ENCODE assay signal across 13 cellular contexts in genomic region chr12:104736307-104736706, GRCh38.
DNase-seq lines count a peak whose midpoint lies in the region; ATAC-seq, FAIRE-seq and TF ChIP-seq lines count a peak whose summit lies in the region.
"Had no signal": no experiment of that assay in that cellular context is flagged by ENCODE, and none has a peak within 500 bp of the region (broad histone marks: within the 10 kb centered on the region; RNA-seq: fewer than 3 reads in every experiment).

No MANE protein-coding gene starts in this region.

- no peak overlapping the region for H2AK9ac ChIP-seq in IMR-90 (replicated peaks; ENCODE audit: low read depth, low read length, poor library complexity)

- peaks cover 6% of the 10 kb centered on the region for H3K36me3 ChIP-seq in CD4-positive, CD25-positive, alpha-beta regulatory T cell (ENCODE audit: control insufficient read depth, insufficient read depth, low read length)
- H3K36me3 ChIP-seq in IMR-90 (ENCODE audit: control insufficient read depth, insufficient read depth, low read length) (no peaks in the 10 kb centered on the region), neutrophil (no peaks in the 10 kb centered on the region), transverse colon (no peaks in the 10 kb centered on the region), kidney (ENCODE audit: control insufficient read depth in 1 of 2, insufficient read depth in 2 of 2, low read length in 2 of 2) (no peaks in the 10 kb centered on the region)

- H4K5ac ChIP-seq in IMR-90 (ENCODE audit: low read depth, low read length) = no peak overlapping the region

- H3K9me1 ChIP-seq in IMR-90 (ENCODE audit: insufficient read depth, low read length) = peaks cover 3% of the 10 kb centered on the region; the same call in 1 of the 2 replicates

- H3K36me3 Mint-ChIP-seq in CD4-positive, CD25-positive, alpha-beta regulatory T cell = peaks cover 9% of the 10 kb centered on the region
- H3K36me3 Mint-ChIP-seq in chondrocyte (ENCODE audit: low read depth) = no peaks in the 10 kb centered on the region

- H3K4me3 Mint-ChIP-seq in CD4-positive, CD25-positive, alpha-beta regulatory T cell = peak overlapping the region in 3 of 4 donors; percentile 20 to 65 (median 41)
- no peak overlapping the region for H3K4me3 Mint-ChIP-seq in chondrocyte (ENCODE audit: unreplicated experiment)
- H3K4me3 Mint-ChIP-seq: H9 had no signal

- H4K20me1 ChIP-seq in IMR-90 (ENCODE audit: insufficient read depth, low read length) = no peaks in the 10 kb centered on the region

- DNase-seq in CD4-positive, CD25-positive, alpha-beta regulatory T cell = no peak
- DNase-seq in IMR-90 = peak; percentile 53
- no peak for DNase-seq in chondrocyte (ENCODE audit: low spot score)
- DNase-seq in transverse colon = no peak
- no peak for DNase-seq in kidney
- DNase-seq in hippocampal formation (lab: John Stamatoyannopoulos, UW) = no peak
- DNase-seq: cerebellar nuclear complex, H9, NCI-H1105, NCI-H526 treated with DMSO at 0.1 percent for 48 hours had no signal

- no peak overlapping the region for H3K27ac ChIP-seq in CD4-positive, CD25-positive, alpha-beta regulatory T cell (ENCODE audit: insufficient read depth, low read length, poor library complexity, severe bottlenecking)
- no peak overlapping the region for H3K27ac ChIP-seq in IMR-90 (ENCODE audit: insufficient read depth, low read length)
- H3K27ac ChIP-seq in neutrophil = peak overlapping the region; percentile 10
- H3K27ac ChIP-seq in transverse colon = no peak overlapping the region
- H3K27ac ChIP-seq in kidney (ENCODE audit: low read depth in 2 of 2, low read length in 2 of 2) = no peak overlapping the region

- BruUV-seq in IMR-90 (replicated peaks; lab: Mats Ljungman, UMichigan) = no TSS peak

- POLR2A ChIA-PET in IMR-90 (lab: Charles Lee; ENCODE audit: unreplicated experiment) = interaction anchor here (0.7 kb wide), 1 partner anchor 297 kb away, joined by 3 read pairs; no protein-coding TSS in a partner anchor

- intact Hi-C loops in IMR-90 (cut with micrococcal nuclease) (no loop called here), transverse colon (cut with DNase I; ENCODE audit: low total_unique reads) (no loop called here), kidney (cut with DNase I) (no loop called here)

- TF ChIP-seq RAD21 in IMR-90 (IDR thresholded peaks at IDR 0.05; ENCODE audit: low read length) = no peak

- WGBS in IMR-90 (ENCODE audit: extremely low coverage in 2 of 2, insufficient read length in 1 of 2), 2 experiments = 20% methylated on average over 2 of the region's 6 CpGs; no CpG with 5 or more reads in 1 of the 2 experiments
- 60 to 71% methylated on average over 2 to 6 of the region's 6 CpGs for WGBS in transverse colon (ENCODE audit: low coverage in 1 of 2), 2 donors

- H3K27me3 ChIP-seq in CD4-positive, CD25-positive, alpha-beta regulatory T cell (ENCODE audit: control insufficient read depth, insufficient read depth, low read length) = no peaks in the 10 kb centered on the region
- H3K27me3 ChIP-seq in IMR-90 (ENCODE audit: control insufficient read depth, insufficient read depth, low read length) (peaks cover 17% of the 10 kb centered on the region), neutrophil (no peaks in the 10 kb centered on the region), transverse colon (no peaks in the 10 kb centered on the region)

- no peak overlapping the region for H3K4ac ChIP-seq in IMR-90 (ENCODE audit: low read depth, low read length)

- dilution Hi-C loops in IMR-90 (cut with HindIII; ENCODE audit: low sequenced_read_pairs, unreplicated experiment) = no loop called here

- no peaks in the 10 kb centered on the region for H3K79me1 ChIP-seq in IMR-90 (ENCODE audit: low read depth in 1 of 2, low read length in 2 of 2)

- no peak overlapping the region for H4K8ac ChIP-seq in IMR-90 (ENCODE audit: low read depth in 2 of 2, low read length in 2 of 2)

- H3K9me3 Mint-ChIP-seq in CD4-positive, CD25-positive, alpha-beta regulatory T cell = peaks cover 0 to 2% (median 0%) of the 10 kb centered on the region in 7 donors
- no peaks in the 10 kb centered on the region for H3K9me3 Mint-ChIP-seq in chondrocyte (ENCODE audit: low read depth)
- H3K9me3 Mint-ChIP-seq: H9 had no signal

- FAIRE-seq in kidney (lab: Jason Lieb, UNC) = no peak

- peak overlapping the region in 2 of 3 donors; percentile 88 for H3K27ac Mint-ChIP-seq in CD4-positive, CD25-positive, alpha-beta regulatory T cell
- peak overlapping the region; percentile 90 for H3K27ac Mint-ChIP-seq in chondrocyte (ENCODE audit: unreplicated experiment)

- no peak for TF ChIP-seq EP300 in transverse colon (IDR thresholded peaks at IDR 0.05; ENCODE audit: low read depth)

- no peak overlapping the region for H2AK5ac ChIP-seq in IMR-90 (ENCODE audit: low read depth, low read length)

- in situ Hi-C loops in IMR-90 (cut with MboI; ENCODE audit: low sequenced_read_pairs) (no loop called here), transverse colon (cut with MboI; ENCODE audit: low pct_ligation_motif_present in 1 of 4, low pct_unique_long_range_greater_than_20kb in 1 of 4, low sequenced_read_pairs in 3 of 4) (no loop called here)

- H3K4me2 ChIP-seq in IMR-90 (ENCODE audit: low read depth, low read length) = no peak overlapping the region

- H3K56ac ChIP-seq in IMR-90 (ENCODE audit: extremely low read depth, insufficient read depth, low read length) = no peak overlapping the region

- no peak overlapping the region for H2BK5ac ChIP-seq in IMR-90 (ENCODE audit: low read depth, low read length, poor library complexity, severe bottlenecking)

- H3K9ac ChIP-seq in IMR-90 (ENCODE audit: low read depth, low read length) (no peak overlapping the region), kidney (ENCODE audit: low read length in 2 of 2) (no peak overlapping the region)

- no peak overlapping the region for H4K91ac ChIP-seq in IMR-90 (ENCODE audit: insufficient read depth, low read depth, low read length)

- H2BK20ac ChIP-seq in IMR-90 (ENCODE audit: low read depth, low read length) = no peak overlapping the region

- no peak overlapping the region for H2BK15ac ChIP-seq in IMR-90 (ENCODE audit: low read depth, low read length)

- H3K18ac ChIP-seq in IMR-90 (ENCODE audit: low read depth, low read length) = no peak overlapping the region

- H3K27me3 Mint-ChIP-seq in CD4-positive, CD25-positive, alpha-beta regulatory T cell = no peaks in the 10 kb centered on the region
- no peaks in the 10 kb centered on the region for H3K27me3 Mint-ChIP-seq in chondrocyte (ENCODE audit: low read depth)

- no peak overlapping the region for H3K23ac ChIP-seq in IMR-90 (ENCODE audit: low read depth, low read length)

- no peak overlapping the region for H2AFZ ChIP-seq in IMR-90 (replicated peaks; ENCODE audit: low read length, poor library complexity)

- TF ChIP-seq POLR2A in IMR-90 (IDR thresholded peaks at IDR 0.05; ENCODE audit: low read depth, low read length) = no peak
- no peak for TF ChIP-seq POLR2A in transverse colon (IDR thresholded peaks at IDR 0.05)

- H3K9me3 ChIP-seq in CD4-positive, CD25-positive, alpha-beta regulatory T cell (ENCODE audit: control insufficient read depth in 2 of 2, low read length in 2 of 2) = no peaks in the 10 kb centered on the region
- H3K9me3 ChIP-seq in IMR-90 (ENCODE audit: control insufficient read depth, insufficient read depth, low read length) = no peaks in the 10 kb centered on the region
- H3K9me3 ChIP-seq in neutrophil = no peaks in the 10 kb centered on the region
- no peaks in the 10 kb centered on the region for H3K9me3 ChIP-seq in transverse colon
- H3K9me3 ChIP-seq in kidney (ENCODE audit: control insufficient read depth in 1 of 2, low read length in 2 of 2) = no peaks in the 10 kb centered on the region

- CTCF ChIA-PET in IMR-90 (lab: Yijun Ruan, JAX) = no interaction called here

- no peak overlapping the region for H2BK120ac ChIP-seq in IMR-90 (ENCODE audit: low read depth, low read length)

- no peak for ATAC-seq in CD4-positive, CD25-positive, alpha-beta regulatory T cell (ENCODE audit: low read depth in 2 of 2)
- ATAC-seq in IMR-90 (ENCODE audit: low read depth) (peak; percentile 76), HG03175 (IDR thresholded peaks at IDR 0.05; ENCODE audit: unreplicated experiment) (no peak)

- no peak for TF ChIP-seq CTCF in IMR-90 (conservative IDR thresholded peaks at IDR 0.05; ENCODE audit: low read depth, low read length)
- peak; percentile 49 for TF ChIP-seq CTCF in chondrocyte (IDR thresholded peaks at IDR 0.05)
- TF ChIP-seq CTCF in neutrophil (IDR thresholded peaks at IDR 0.05) = no peak
- TF ChIP-seq CTCF in transverse colon (IDR thresholded peaks at IDR 0.05) = no peak
- TF ChIP-seq CTCF in kidney (IDR thresholded peaks at IDR 0.05; ENCODE audit: borderline replicate concordance, extremely low read depth, insufficient read depth) = no peak

- H3K4me1 Mint-ChIP-seq in CD4-positive, CD25-positive, alpha-beta regulatory T cell = peaks cover 49 to 97% (median 70%) of the 10 kb centered on the region in 4 donors
- H3K4me1 Mint-ChIP-seq in chondrocyte (ENCODE audit: low read depth) = peaks cover 46% of the 10 kb centered on the region

- peaks cover 96% of the 10 kb centered on the region for H3K4me1 ChIP-seq in CD4-positive, CD25-positive, alpha-beta regulatory T cell (ENCODE audit: control insufficient read depth, insufficient read depth, low read length, poor library complexity, severe bottlenecking)
- H3K4me1 ChIP-seq in IMR-90 (ENCODE audit: control insufficient read depth, insufficient read depth, low read length) (no peaks in the 10 kb centered on the region; the same call in 1 of the 2 replicates), neutrophil (ENCODE audit: control insufficient read depth in 1 of 2, insufficient read depth in 1 of 2, low read depth in 1 of 2, low read length in 1 of 2) (peaks cover 25 to 43% of the 10 kb centered on the region in 2 experiments), transverse colon (peaks cover 0 to 20% (median 2%) of the 10 kb centered on the region in 4 donors), kidney (ENCODE audit: control insufficient read depth in 1 of 2, insufficient read depth in 1 of 2, low read depth in 1 of 2, low read length in 2 of 2) (peaks cover 0 to 12% of the 10 kb centered on the region in 2 donors)

- H3K14ac ChIP-seq in IMR-90 (replicated peaks; ENCODE audit: low read depth, low read length) = no peak overlapping the region

- H3K4me3 ChIP-seq in CD4-positive, CD25-positive, alpha-beta regulatory T cell (ENCODE audit: low read depth, low read length) = no peak overlapping the region
- H3K4me3 ChIP-seq in IMR-90 (ENCODE audit: insufficient read depth, low read depth, low read length) (no peak overlapping the region), neutrophil (ENCODE audit: low read depth in 1 of 2, low read length in 1 of 2) (no peak overlapping the region), transverse colon (no peak overlapping the region), kidney (ENCODE audit: low read length in 2 of 2) (no peak overlapping the region)
- H3K4me3 ChIP-seq: skin epidermis had no signal

TF ChIP-seq in IMR-90, 13 proteins besides CTCF, POLR2A, EP300 and RAD21 (continues in another document):
- TF ChIP-seq MAFK (IDR thresholded peaks at IDR 0.05; ENCODE audit: low read depth, low read length) = no peak
